29 cellular contexts compared by ENCODE assay signal in the genomic region with DNA sequence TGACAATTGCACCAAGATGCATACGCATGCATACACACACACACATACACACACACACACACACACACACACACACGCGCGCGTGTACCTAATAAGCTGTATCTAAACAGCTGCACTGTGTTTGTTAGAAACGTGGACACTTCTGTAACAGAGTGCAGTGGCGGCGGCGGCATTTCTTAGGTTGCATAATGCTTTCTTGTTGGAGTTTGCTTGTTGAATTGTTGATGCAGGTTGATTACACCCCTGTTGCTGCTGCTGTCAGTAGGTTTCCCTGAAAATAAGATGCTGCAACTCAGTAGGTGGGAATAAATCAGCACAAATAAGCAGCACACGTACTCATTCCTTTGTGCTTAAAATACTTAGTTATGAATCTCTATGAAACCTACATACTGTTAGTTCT.
"Had no signal": no experiment of that assay in that cellular context is flagged by ENCODE, and none has a peak within 500 bp of the region (broad histone marks: within the 10 kb centered on the region; RNA-seq: fewer than 3 reads in every experiment).

No MANE protein-coding gene starts in this region.

- H3K27ac ChIP-seq: adrenal gland, ascending aorta, body of pancreas, brain microvascular endothelial cell, breast epithelium, cardiac muscle cell had no signal

- H3K27me3 ChIP-seq: adrenal gland, ascending aorta, body of pancreas, brain microvascular endothelial cell, breast epithelium, cardiac muscle cell had no signal

- DNase-seq: activated effector memory CD4-positive, alpha-beta T cell treated with anti-CD3 and anti-CD28 coated beads, Interleukin-2, amount 50 U/mL, for 16 hours; activated effector memory CD4-positive, alpha-beta T cell treated with Interleukin-2 at 50 U/mL for 16 hours; activated gamma-delta T cell; activated gamma-delta T cell treated with Interleukin-2 at 50 U/mL for 16 hours; activated naive CD4-positive, alpha-beta T cell; activated naive CD4-positive, alpha-beta T cell treated with anti-CD3 and anti-CD28 coated beads for 36 hours; activated naive CD4-positive, alpha-beta T cell treated with anti-CD3 and anti-CD28 coated beads, Interleukin-2, amount 10 ng/mL, durations not matched to agents 7 days and 5 days; activated naive CD4-positive, alpha-beta T cell treated with anti-CD3 and anti-CD28 coated beads, Interleukin-2, amount 50 U/mL, for 16 hours; activated naive CD4-positive, alpha-beta T cell treated with Interleukin-2 at 50 U/mL for 16 hours; activated naive CD8-positive, alpha-beta T cell treated with anti-CD3 and anti-CD28 coated beads for 36 hours; activated naive CD8-positive, alpha-beta T cell treated with anti-CD3 and anti-CD28 coated beads, Interleukin-2, amount 10 ng/mL, durations not matched to agents 7 days and 5 days; activated naive CD8-positive, alpha-beta T cell treated with anti-CD3 and anti-CD28 coated beads, Interleukin-2, amount 50 U/mL, for 24 hours; activated T-cell treated with anti-CD3 and anti-CD28 coated beads, Interleukin-2, amount 50 U/mL, for 24 hours; activated T-cell treated with anti-CD3 and anti-CD28 coated beads, Interleukin-2, amount 50 U/mL, for 4 hours; activated T-cell treated with anti-CD3 and anti-CD28 coated beads, Interleukin-2, amount 50 U/mL, for 48 hours; activated T-cell treated with anti-CD3 and anti-CD28 coated beads, Interleukin-2, amount 50 U/mL, for 72 hours; adrenal gland; amniotic stem cell; amygdala; aorta; body of pancreas; brain microvascular endothelial cell; central memory CD4-positive, alpha-beta T cell; cerebellar nuclear complex had no signal

- H3K36me3 ChIP-seq: adrenal gland, ascending aorta, brain microvascular endothelial cell, breast epithelium, cardiac muscle cell had no signal

- ATAC-seq: activated naive CD4-positive, alpha-beta T cell treated with anti-CD3 and anti-CD28 coated beads, Interleukin-2, amount 50 U/mL, for 72 hours; activated naive CD8-positive, alpha-beta T cell treated with anti-CD3 and anti-CD28 coated beads, Interleukin-2, amount 50 U/mL, for 24 hours; activated T-cell treated with anti-CD3 and anti-CD28 coated beads, Interleukin-2, amount 50 U/mL, for 4 hours; activated T-cell treated with anti-CD3 and anti-CD28 coated beads, Interleukin-2, amount 50 U/mL, for 72 hours; activated T-helper 17 cell treated with anti-CD3 and anti-CD28 coated beads, Interleukin-2, amount 50 U/mL, for 72 hours; body of pancreas had no signal

- H3K9me3 ChIP-seq: adrenal gland, ascending aorta, body of pancreas, breast epithelium had no signal

- H3K4me3 ChIP-seq: adrenal gland, ascending aorta, body of pancreas, breast epithelium, cardiac muscle cell had no signal
